15 cellular contexts compared by ENCODE assay signal in the genomic region with DNA sequence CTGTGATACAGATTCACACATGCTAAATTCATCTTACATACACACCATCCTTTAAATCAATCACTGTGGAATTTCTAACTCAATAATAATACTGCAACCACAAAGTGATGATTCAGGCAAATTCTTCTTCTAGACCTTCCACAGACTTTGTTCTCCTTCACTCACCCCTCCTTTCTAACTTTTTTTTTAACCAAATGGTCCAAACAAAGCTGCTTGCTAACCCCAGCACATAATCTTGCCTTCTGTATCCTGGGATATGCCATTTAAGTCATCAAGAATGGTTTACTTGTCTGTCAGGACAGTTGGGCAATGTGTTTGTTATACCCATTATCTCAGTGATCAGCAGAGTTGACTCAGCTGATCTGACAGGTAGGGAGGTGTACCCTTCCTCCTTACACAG. TPM values are rescaled to one million over a fixed set of nuclear protein-coding genes. Genes with fewer than 3 reads are reported as not detected.
A peak's percentile ranks its signal among the peaks of the same experiment; 100 is the strongest.
DNase-seq lines count a peak whose midpoint lies in the region; ATAC-seq, FAIRE-seq and TF ChIP-seq lines count a peak whose summit lies in the region.
"Had no signal": no experiment of that assay in that cellular context is flagged by ENCODE, and none has a peak within 500 bp of the region (broad histone marks: within the 10 kb centered on the region; RNA-seq: fewer than 3 reads in every experiment).

No MANE protein-coding gene starts in this region.

- no peaks in the 10 kb centered on the region for H4K20me1 ChIP-seq in astrocyte (ENCODE audit: insufficient read depth, low read length)

- H3K27ac Mint-ChIP-seq in activated naive CD4-positive, alpha-beta T cell treated with anti-CD3 and anti-CD28 coated beads, Interleukin-2, amount 50 U/mL, for 24 hours, result peak overlapping the region; percentile 85
- H3K27ac Mint-ChIP-seq in astrocyte (ENCODE audit: unreplicated experiment), result no peak overlapping the region
- H3K27ac Mint-ChIP-seq in stimulated activated naive CD8-positive, alpha-beta T cell treated with anti-CD3 and anti-CD28 coated beads, Interleukin-15, amount 100 ng/mL, for 72 hours, result no peak overlapping the region
- H3K27ac Mint-ChIP-seq: activated naive CD8-positive, alpha-beta T cell had no signal

- H3K4me1 ChIP-seq in astrocyte (ENCODE audit: insufficient read depth, low read length), result peaks cover 18% of the 10 kb centered on the region
- H3K4me1 ChIP-seq in aorta (ENCODE audit: control insufficient read depth in 1 of 2, insufficient read depth in 2 of 2, low read length in 2 of 2), result peaks cover 5 to 12% of the 10 kb centered on the region in 2 donors

- no peaks in the 10 kb centered on the region for H3K36me3 ChIP-seq in astrocyte (ENCODE audit: insufficient read depth, low read length)
- peaks cover 3 to 7% of the 10 kb centered on the region in 2 donors for H3K36me3 ChIP-seq in aorta (ENCODE audit: control insufficient read depth in 1 of 2, insufficient read depth in 2 of 2, low read length in 1 of 2)

- no peaks in the 10 kb centered on the region for H3K27me3 Mint-ChIP-seq in activated naive CD4-positive, alpha-beta T cell treated with anti-CD3 and anti-CD28 coated beads, Interleukin-2, amount 50 U/mL, for 24 hours
- H3K27me3 Mint-ChIP-seq in astrocyte (ENCODE audit: low read depth, unreplicated experiment), result no peaks in the 10 kb centered on the region
- H3K27me3 Mint-ChIP-seq in stimulated activated naive CD8-positive, alpha-beta T cell treated with anti-CD3 and anti-CD28 coated beads, Interleukin-15, amount 100 ng/mL, for 72 hours, result no peaks in the 10 kb centered on the region
- H3K27me3 Mint-ChIP-seq: activated naive CD8-positive, alpha-beta T cell had no signal

- H2AFZ ChIP-seq in astrocyte (ENCODE audit: low read depth, low read length), result no peak overlapping the region

- H3K4me3 ChIP-seq in astrocyte (ENCODE audit: insufficient read depth, low read depth, low read length) (no peak overlapping the region), aorta (ENCODE audit: low read length in 2 of 2) (no peak overlapping the region)
- H3K4me3 ChIP-seq: mucosa of descending colon, tibial nerve had no signal

- H3K27me3 ChIP-seq in astrocyte (ENCODE audit: insufficient read depth, low read length) (no peaks in the 10 kb centered on the region), aorta (ENCODE audit: control insufficient read depth in 1 of 2, insufficient read depth in 2 of 2, low read length in 1 of 2) (no peaks in the 10 kb centered on the region)
- H3K27me3 ChIP-seq: tibial nerve had no signal

- peaks cover 22% of the 10 kb centered on the region for H3K36me3 Mint-ChIP-seq in activated naive CD4-positive, alpha-beta T cell treated with anti-CD3 and anti-CD28 coated beads, Interleukin-2, amount 50 U/mL, for 24 hours
- H3K36me3 Mint-ChIP-seq in astrocyte (ENCODE audit: low read depth, unreplicated experiment), result no peaks in the 10 kb centered on the region

- DNase-seq in activated naive CD4-positive, alpha-beta T cell (lab: John Stamatoyannopoulos, UW), result no peak
- DNase-seq in astrocyte (ENCODE audit: low read depth), result peak; percentile 89
- DNase-seq in left lobe of liver (ENCODE audit: low spot score), result no peak
- DNase-seq in aorta, result no peak
- no peak for DNase-seq in stimulated activated naive CD8-positive, alpha-beta T cell treated with anti-CD3 and anti-CD28 coated beads, Interleukin-15, amount 100 ng/mL, for 72 hours
- DNase-seq: activated CD8-positive, alpha-beta memory T cell treated with anti-CD3 and anti-CD28 coated beads for 24 hours; hypothalamus; mucosa of descending colon; right cardiac atrium; T1000 had no signal

- no peak overlapping the region for H3K9ac ChIP-seq in astrocyte (ENCODE audit: low read length)

- H3K27ac ChIP-seq in astrocyte (ENCODE audit: low read depth, low read length) (no peak overlapping the region), aorta (ENCODE audit: low read depth in 1 of 2, low read length in 2 of 2) (peak overlapping the region; percentile 17 to 76)

- no peaks in the 10 kb centered on the region for H3K79me2 ChIP-seq in astrocyte (ENCODE audit: insufficient read depth, low read length)

- no peaks in the 10 kb centered on the region for H3K9me3 Mint-ChIP-seq in activated naive CD4-positive, alpha-beta T cell treated with anti-CD3 and anti-CD28 coated beads, Interleukin-2, amount 50 U/mL, for 24 hours
- H3K9me3 Mint-ChIP-seq in astrocyte (ENCODE audit: unreplicated experiment), result peaks cover 1% of the 10 kb centered on the region
- peaks cover 0 to 11% of the 10 kb centered on the region in 2 donors for H3K9me3 Mint-ChIP-seq in stimulated activated naive CD8-positive, alpha-beta T cell treated with anti-CD3 and anti-CD28 coated beads, Interleukin-15, amount 100 ng/mL, for 72 hours

- no peak for FAIRE-seq in astrocyte (lab: Jason Lieb, UNC)

- no peaks in the 10 kb centered on the region for H3K9me3 ChIP-seq in astrocyte (ENCODE audit: insufficient read depth, low read depth, low read length)
- H3K9me3 ChIP-seq in aorta (ENCODE audit: control insufficient read depth, low read length), result no peaks in the 10 kb centered on the region
- H3K9me3 ChIP-seq: mucosa of descending colon, tibial nerve had no signal

- H3K4me2 ChIP-seq in astrocyte (ENCODE audit: low read length), result peak overlapping the region; percentile 51

- no peak overlapping the region for H3K4me3 Mint-ChIP-seq in activated naive CD4-positive, alpha-beta T cell treated with anti-CD3 and anti-CD28 coated beads, Interleukin-2, amount 50 U/mL, for 24 hours
- no peak overlapping the region for H3K4me3 Mint-ChIP-seq in astrocyte (ENCODE audit: unreplicated experiment)
- H3K4me3 Mint-ChIP-seq in stimulated activated naive CD8-positive, alpha-beta T cell treated with anti-CD3 and anti-CD28 coated beads, Interleukin-15, amount 100 ng/mL, for 72 hours, result no peak overlapping the region
- H3K4me3 Mint-ChIP-seq: activated naive CD8-positive, alpha-beta T cell had no signal

- ATAC-seq in left lobe of liver (peak; percentile 57), aorta (ENCODE audit: low FRiP score) (no peak), GM19467 (IDR thresholded peaks at IDR 0.05; ENCODE audit: unreplicated experiment) (no peak), esophagus mucosa (no peak)
- ATAC-seq in stimulated activated naive CD8-positive, alpha-beta T cell treated with anti-CD3 and anti-CD28 coated beads, Interleukin-15, amount 100 ng/mL, for 72 hours, result no peak
- ATAC-seq: mucosa of descending colon, right cardiac atrium had no signal

- no peak for TF ChIP-seq CTCF in astrocyte (IDR thresholded peaks at IDR 0.05; ENCODE audit: insufficient read depth, low read depth, low read length)

- intact Hi-C loops in aorta (cut with DNase I), result no loop called here

- H3K4me1 Mint-ChIP-seq in activated naive CD4-positive, alpha-beta T cell treated with anti-CD3 and anti-CD28 coated beads, Interleukin-2, amount 50 U/mL, for 24 hours, result peaks cover 73% of the 10 kb centered on the region
- H3K4me1 Mint-ChIP-seq in astrocyte (ENCODE audit: low read depth, unreplicated experiment), result peaks cover 12% of the 10 kb centered on the region
- H3K4me1 Mint-ChIP-seq in stimulated activated naive CD8-positive, alpha-beta T cell treated with anti-CD3 and anti-CD28 coated beads, Interleukin-15, amount 100 ng/mL, for 72 hours, result peaks cover 33% of the 10 kb centered on the region

RNA-seq across cellular contexts. Expression of a gene that starts 10.0 kb away (rescaled TPM):
- 2.2 and 3.1 TPM in 2 replicates for total RNA-seq in astrocyte
- 151 TPM for total RNA-seq in left lobe of liver
- 10 to 100 TPM; 48.8 to 95.6 TPM for total RNA-seq in aorta
- polyA plus RNA-seq in aorta, result 100 to 1,000 TPM; 110 to 170 TPM
- 11.8 TPM for total RNA-seq in esophagus mucosa
